Comparison of ENCODE assay signal across 10 cellular contexts in genomic region chr5:50968296-50969206, GRCh38.
A peak's percentile ranks its signal among the peaks of the same experiment; 100 is the strongest.
DNase-seq lines count a peak whose midpoint lies in the region; ATAC-seq and TF ChIP-seq lines count a peak whose summit lies in the region.
"Had no signal": no experiment of that assay in that cellular context is flagged by ENCODE, and none has a peak within 500 bp of the region (broad histone marks: within the 10 kb centered on the region; RNA-seq: fewer than 3 reads in every experiment).

No MANE protein-coding gene starts in this region.

- H3K4me3 ChIP-seq in cardiac muscle cell (peak overlapping the region; percentile 28), adipocyte (ENCODE audit: low read length) (peak overlapping the region; percentile 50), mucosa of rectum (ENCODE audit: low read length in 2 of 2) (peak overlapping the region; percentile 43 to 56), upper lobe of left lung (peak overlapping the region; percentile 18 to 54 (median 42))

- H3K9me3 ChIP-seq in cardiac muscle cell (ENCODE audit: low read depth) (no peaks in the 10 kb centered on the region), adipocyte (ENCODE audit: control insufficient read depth, low read length) (peaks cover 2% of the 10 kb centered on the region), mucosa of rectum (ENCODE audit: control insufficient read depth in 2 of 2, low read length in 2 of 2) (no peaks in the 10 kb centered on the region), upper lobe of left lung (no peaks in the 10 kb centered on the region)

- H3K4me1 ChIP-seq in cardiac muscle cell (ENCODE audit: low read depth) = peaks cover 10% of the 10 kb centered on the region
- H3K4me1 ChIP-seq in adipocyte (ENCODE audit: control insufficient read depth, insufficient read depth, low read length) = peaks cover 15% of the 10 kb centered on the region
- peaks cover 2 to 5% of the 10 kb centered on the region in 2 donors for H3K4me1 ChIP-seq in mucosa of rectum (ENCODE audit: control insufficient read depth in 2 of 2, insufficient read depth in 2 of 2, low read length in 2 of 2)
- H3K4me1 ChIP-seq in upper lobe of left lung = peaks cover 26 to 48% (median 32%) of the 10 kb centered on the region in 4 donors

- no peaks in the 10 kb centered on the region for H3K36me3 ChIP-seq in cardiac muscle cell
- no peaks in the 10 kb centered on the region for H3K36me3 ChIP-seq in adipocyte (ENCODE audit: control insufficient read depth, insufficient read depth, low read length, severe bottlenecking)
- no peaks in the 10 kb centered on the region for H3K36me3 ChIP-seq in mucosa of rectum (ENCODE audit: control insufficient read depth in 2 of 2, insufficient read depth in 2 of 2, low read length in 2 of 2)
- no peaks in the 10 kb centered on the region for H3K36me3 ChIP-seq in upper lobe of left lung

- 6 to 8% methylated on average over 28 of the region's 28 CpGs for WGBS in upper lobe of left lung, 2 donors

- no peak overlapping the region for H3K9ac ChIP-seq in adipocyte (ENCODE audit: low read length)
- H3K9ac ChIP-seq in mucosa of rectum (ENCODE audit: low read depth in 1 of 2, low read length in 2 of 2) = peak overlapping the region in 1 of 2 donors; percentile 49

- TF ChIP-seq CTCF in cardiac muscle cell (IDR thresholded peaks at IDR 0.05; ENCODE audit: low read depth, low read length) = no peak
- no peak for TF ChIP-seq CTCF in upper lobe of left lung (IDR thresholded peaks at IDR 0.05)

- intact Hi-C loops in left cardiac atrium (cut with DNase I) = loop anchor here in 1 of 2 donors (10.0 kb wide), 1 partner anchor 1686 kb away; no protein-coding TSS in a partner anchor

- no peak for DNase-seq in cardiac muscle cell (ENCODE audit: low read depth in 1 of 2, low spot score in 1 of 2)
- DNase-seq in left cardiac atrium = no peak
- DNase-seq in adipocyte (ENCODE audit: low read depth) = no peak
- DNase-seq in upper lobe of left lung = no peak
- DNase-seq in NCI-H128 (lab: John Stamatoyannopoulos, UW; ENCODE audit: unreplicated experiment) = no peak
- no peak for DNase-seq in NCI-H526 treated with DMSO at 0.1 percent for 48 hours (lab: John Stamatoyannopoulos, UW)
- DNase-seq in stimulated activated CD4-positive, alpha-beta T cell treated with anti-CD3 and anti-CD28 coated beads, Interleukin-12 subunit alpha, Interleukin-12 subunit beta, amount 100 ng/mL, for 4 hours = no peak
- DNase-seq: DND-41, NCI-H1436 had no signal

- TF ChIP-seq POLR2A in upper lobe of left lung (IDR thresholded peaks at IDR 0.05) = no peak

- H3K27me3 ChIP-seq in cardiac muscle cell = peaks cover 95% of the 10 kb centered on the region
- peaks cover 72% of the 10 kb centered on the region for H3K27me3 ChIP-seq in adipocyte (replicated peaks; ENCODE audit: control insufficient read depth, insufficient read depth, low read length)
- peaks cover 42 to 49% of the 10 kb centered on the region in 2 donors for H3K27me3 ChIP-seq in mucosa of rectum (ENCODE audit: control insufficient read depth in 2 of 2, insufficient read depth in 2 of 2, low read length in 2 of 2)
- H3K27me3 ChIP-seq in upper lobe of left lung = peaks cover 0 to 51% (median 10%) of the 10 kb centered on the region in 4 donors

- H3K27ac ChIP-seq in cardiac muscle cell = no peak overlapping the region
- H3K27ac ChIP-seq in mucosa of rectum (ENCODE audit: low read depth in 2 of 2, low read length in 2 of 2) = peak overlapping the region; percentile 61 to 79
- no peak overlapping the region for H3K27ac ChIP-seq in upper lobe of left lung

- no peak for TF ChIP-seq EP300 in upper lobe of left lung (IDR thresholded peaks at IDR 0.05)

- ATAC-seq in left cardiac atrium (no peak), upper lobe of left lung (ENCODE audit: low FRiP score in 2 of 2) (no peak)

Comparison
In these comparisons a context has a peak if more than half of its experiments do, and no peak if none do; other contexts are left out.
1. H3K27ac ChIP-seq: peak in mucosa of rectum (2 of 2); none in cardiac muscle cell (single experiment) and upper lobe of left lung (0 of 4).
2. Peak in every context shown above with its lines, with median percentiles within 50 percentile points of each other: H3K4me3 ChIP-seq.